ENCODE assay signal across 39 cellular contexts in the genomic region with DNA sequence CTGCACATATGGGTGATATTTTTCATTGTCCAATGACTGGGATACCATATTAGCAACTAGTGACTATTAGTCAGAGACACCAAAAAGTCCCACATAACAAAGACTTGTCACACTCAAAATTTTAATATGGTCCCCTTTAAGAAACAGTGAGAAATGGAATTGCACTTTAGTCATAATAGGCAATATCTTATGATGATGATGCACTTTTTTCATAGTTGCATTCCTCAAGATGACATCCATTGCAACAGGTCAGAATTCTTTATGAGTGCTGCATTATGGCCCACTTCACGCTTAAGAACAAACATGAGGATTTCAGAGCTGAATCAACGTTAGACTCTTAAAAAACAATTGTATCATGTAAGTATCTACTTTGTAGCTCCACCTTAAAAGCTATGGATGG.
"Had no signal": no experiment of that assay in that cellular context is flagged by ENCODE, and none has a peak within 500 bp of the region (broad histone marks: within the 10 kb centered on the region; RNA-seq: fewer than 3 reads in every experiment).

No MANE protein-coding gene starts in this region.

- H3K4me3 Mint-ChIP-seq: activated naive CD4-positive, alpha-beta T cell treated with anti-CD3 and anti-CD28 coated beads for 36 hours; activated naive CD4-positive, alpha-beta T cell treated with anti-CD3 and anti-CD28 coated beads, Interleukin-2, amount 10 ng/mL, durations not matched to agents 7 days and 5 days; activated naive CD4-positive, alpha-beta T cell treated with anti-CD3 and anti-CD28 coated beads, Interleukin-2, amount 50 U/mL, for 24 hours; activated naive CD8-positive, alpha-beta T cell; activated naive CD8-positive, alpha-beta T cell treated with anti-CD3 and anti-CD28 coated beads for 36 hours; activated naive CD8-positive, alpha-beta T cell treated with anti-CD3 and anti-CD28 coated beads, Interleukin-2, amount 10 ng/mL, durations not matched to agents 7 days and 5 days; activated naive CD8-positive, alpha-beta T cell treated with anti-CD3 and anti-CD28 coated beads, Interleukin-2, amount 50 U/mL, for 24 hours; activated T-cell treated with anti-CD3 and anti-CD28 coated beads, Interleukin-2, amount 50 U/mL, for 24 hours; activated T-cell treated with anti-CD3 and anti-CD28 coated beads, Interleukin-2, amount 50 U/mL, for 4 hours; activated T-cell treated with anti-CD3 and anti-CD28 coated beads, Interleukin-2, amount 50 U/mL, for 72 hours; activated T-helper 1 cell treated with anti-CD3 and anti-CD28 coated beads, Interleukin-12 subunit alpha, Interleukin-12 subunit beta, Interleukin-2, Interleukin-4 antibody, amounts not matched to agents 30 ng/mL and 10 ng/mL and 1 ng/mL, durations not matched to agents 14 hours and 24 hours and 36 hours; activated T-helper 17 cell treated with anti-CD3 and anti-CD28 coated beads, Interleukin-2, amount 50 U/mL, for 72 hours; brain; central memory CD8-positive, alpha-beta T cell had no signal

- FAIRE-seq: bronchial epithelial cell, colon had no signal

- H3K27ac Mint-ChIP-seq: activated naive CD4-positive, alpha-beta T cell treated with anti-CD3 and anti-CD28 coated beads for 36 hours; activated naive CD4-positive, alpha-beta T cell treated with anti-CD3 and anti-CD28 coated beads, Interleukin-2, amount 10 ng/mL, durations not matched to agents 7 days and 5 days; activated naive CD4-positive, alpha-beta T cell treated with anti-CD3 and anti-CD28 coated beads, Interleukin-2, amount 50 U/mL, for 24 hours; activated naive CD4-positive, alpha-beta T cell treated with anti-CD3 and anti-CD28 coated beads, Interleukin-2, amount 50 U/mL, for 72 hours; activated naive CD8-positive, alpha-beta T cell; activated naive CD8-positive, alpha-beta T cell treated with anti-CD3 and anti-CD28 coated beads for 36 hours; activated naive CD8-positive, alpha-beta T cell treated with anti-CD3 and anti-CD28 coated beads, Interleukin-2, amount 10 ng/mL, durations not matched to agents 7 days and 5 days; activated naive CD8-positive, alpha-beta T cell treated with anti-CD3 and anti-CD28 coated beads, Interleukin-2, amount 50 U/mL, for 24 hours; activated T-cell treated with anti-CD3 and anti-CD28 coated beads, Interleukin-2, amount 50 U/mL, for 24 hours; activated T-cell treated with anti-CD3 and anti-CD28 coated beads, Interleukin-2, amount 50 U/mL, for 72 hours; activated T-helper 1 cell treated with anti-CD3 and anti-CD28 coated beads, Interleukin-12 subunit alpha, Interleukin-12 subunit beta, Interleukin-2, Interleukin-4 antibody, amounts not matched to agents 30 ng/mL and 10 ng/mL and 1 ng/mL, durations not matched to agents 14 hours and 24 hours and 36 hours; activated T-helper 17 cell treated with anti-CD3 and anti-CD28 coated beads, Interleukin-2, amount 50 U/mL, for 72 hours; activated T-helper 2 cell treated with anti-CD3 and anti-CD28 coated beads, Interferon-gamma antibody, Interleukin-2, Interleukin-4, amounts not matched to agents 10 μg/mL and 5 μg/mL and 100 μg/mL, durations not matched to agents 14 hours and 24 hours and 36 hours; brain had no signal

- H3K27me3 Mint-ChIP-seq: activated naive CD4-positive, alpha-beta T cell treated with anti-CD3 and anti-CD28 coated beads, Interleukin-2, amount 10 ng/mL, durations not matched to agents 7 days and 5 days; activated naive CD4-positive, alpha-beta T cell treated with anti-CD3 and anti-CD28 coated beads, Interleukin-2, amount 50 U/mL, for 24 hours; activated naive CD8-positive, alpha-beta T cell; activated naive CD8-positive, alpha-beta T cell treated with anti-CD3 and anti-CD28 coated beads for 36 hours; activated naive CD8-positive, alpha-beta T cell treated with anti-CD3 and anti-CD28 coated beads, Interleukin-2, amount 10 ng/mL, durations not matched to agents 7 days and 5 days; activated naive CD8-positive, alpha-beta T cell treated with anti-CD3 and anti-CD28 coated beads, Interleukin-2, amount 50 U/mL, for 24 hours; activated T-helper 17 cell treated with anti-CD3 and anti-CD28 coated beads, Interleukin-2, amount 50 U/mL, for 72 hours; brain; central memory CD8-positive, alpha-beta T cell had no signal

- ATAC-seq: activated naive CD4-positive, alpha-beta T cell treated with anti-CD3 and anti-CD28 coated beads, Interleukin-2, amount 50 U/mL, for 72 hours; activated naive CD8-positive, alpha-beta T cell treated with anti-CD3 and anti-CD28 coated beads, Interleukin-2, amount 50 U/mL, for 24 hours; activated T-cell treated with anti-CD3 and anti-CD28 coated beads, Interleukin-2, amount 50 U/mL, for 4 hours; activated T-cell treated with anti-CD3 and anti-CD28 coated beads, Interleukin-2, amount 50 U/mL, for 72 hours; activated T-helper 17 cell treated with anti-CD3 and anti-CD28 coated beads, Interleukin-2, amount 50 U/mL, for 72 hours; body of pancreas had no signal

- H3K27me3 ChIP-seq: ascending aorta, body of pancreas, brain microvascular endothelial cell, cardiac muscle cell had no signal

- H3K27ac ChIP-seq: adrenal gland, ascending aorta, body of pancreas, brain microvascular endothelial cell, breast epithelium, cardiac muscle cell had no signal

- H3K4me1 Mint-ChIP-seq: activated naive CD4-positive, alpha-beta T cell treated with anti-CD3 and anti-CD28 coated beads, Interleukin-2, amount 10 ng/mL, durations not matched to agents 7 days and 5 days; activated naive CD4-positive, alpha-beta T cell treated with anti-CD3 and anti-CD28 coated beads, Interleukin-2, amount 50 U/mL, for 24 hours; activated naive CD8-positive, alpha-beta T cell treated with anti-CD3 and anti-CD28 coated beads for 36 hours; activated naive CD8-positive, alpha-beta T cell treated with anti-CD3 and anti-CD28 coated beads, Interleukin-2, amount 10 ng/mL, durations not matched to agents 7 days and 5 days; activated naive CD8-positive, alpha-beta T cell treated with anti-CD3 and anti-CD28 coated beads, Interleukin-2, amount 50 U/mL, for 24 hours; activated T-helper 17 cell treated with anti-CD3 and anti-CD28 coated beads, Interleukin-2, amount 50 U/mL, for 72 hours; central memory CD8-positive, alpha-beta T cell had no signal

- DNase-seq: activated effector memory CD4-positive, alpha-beta T cell treated with anti-CD3 and anti-CD28 coated beads, Interleukin-2, amount 50 U/mL, for 16 hours; activated effector memory CD4-positive, alpha-beta T cell treated with Interleukin-2 at 50 U/mL for 16 hours; activated gamma-delta T cell; activated gamma-delta T cell treated with Interleukin-2 at 50 U/mL for 16 hours; activated naive CD4-positive, alpha-beta T cell; activated naive CD4-positive, alpha-beta T cell treated with anti-CD3 and anti-CD28 coated beads for 36 hours; activated naive CD4-positive, alpha-beta T cell treated with anti-CD3 and anti-CD28 coated beads, Interleukin-2, amount 10 ng/mL, durations not matched to agents 7 days and 5 days; activated naive CD4-positive, alpha-beta T cell treated with anti-CD3 and anti-CD28 coated beads, Interleukin-2, amount 50 U/mL, for 16 hours; activated naive CD4-positive, alpha-beta T cell treated with Interleukin-2 at 50 U/mL for 16 hours; activated naive CD8-positive, alpha-beta T cell treated with anti-CD3 and anti-CD28 coated beads for 36 hours; activated naive CD8-positive, alpha-beta T cell treated with anti-CD3 and anti-CD28 coated beads, Interleukin-2, amount 10 ng/mL, durations not matched to agents 7 days and 5 days; activated naive CD8-positive, alpha-beta T cell treated with anti-CD3 and anti-CD28 coated beads, Interleukin-2, amount 50 U/mL, for 24 hours; activated T-cell treated with anti-CD3 and anti-CD28 coated beads, Interleukin-2, amount 50 U/mL, for 24 hours; activated T-cell treated with anti-CD3 and anti-CD28 coated beads, Interleukin-2, amount 50 U/mL, for 4 hours; activated T-cell treated with anti-CD3 and anti-CD28 coated beads, Interleukin-2, amount 50 U/mL, for 48 hours; activated T-cell treated with anti-CD3 and anti-CD28 coated beads, Interleukin-2, amount 50 U/mL, for 72 hours; adrenal gland; amniotic stem cell; amygdala; anterior cingulate cortex; aorta; body of pancreas; brain microvascular endothelial cell; caudate nucleus; central memory CD4-positive, alpha-beta T cell; cerebellar nuclear complex had no signal

- H3K4me1 ChIP-seq: adrenal gland, ascending aorta, body of pancreas, breast epithelium had no signal

- H3K9me3 Mint-ChIP-seq: activated naive CD4-positive, alpha-beta T cell treated with anti-CD3 and anti-CD28 coated beads, Interleukin-2, amount 50 U/mL, for 24 hours; activated naive CD8-positive, alpha-beta T cell treated with anti-CD3 and anti-CD28 coated beads for 36 hours; activated naive CD8-positive, alpha-beta T cell treated with anti-CD3 and anti-CD28 coated beads, Interleukin-2, amount 10 ng/mL, durations not matched to agents 7 days and 5 days; activated naive CD8-positive, alpha-beta T cell treated with anti-CD3 and anti-CD28 coated beads, Interleukin-2, amount 50 U/mL, for 24 hours; activated T-cell treated with anti-CD3 and anti-CD28 coated beads, Interleukin-2, amount 50 U/mL, for 24 hours; activated T-cell treated with anti-CD3 and anti-CD28 coated beads, Interleukin-2, amount 50 U/mL, for 4 hours; activated T-helper 1 cell treated with anti-CD3 and anti-CD28 coated beads, Interleukin-12 subunit alpha, Interleukin-12 subunit beta, Interleukin-2, Interleukin-4 antibody, amounts not matched to agents 30 ng/mL and 10 ng/mL and 1 ng/mL, durations not matched to agents 14 hours and 24 hours and 36 hours had no signal

- H3K36me3 ChIP-seq: adrenal gland, ascending aorta, brain microvascular endothelial cell, breast epithelium, cardiac muscle cell had no signal

- H3K9me3 ChIP-seq: adrenal gland, ascending aorta, body of pancreas, breast epithelium had no signal

- H3K36me3 Mint-ChIP-seq: activated naive CD4-positive, alpha-beta T cell treated with anti-CD3 and anti-CD28 coated beads, Interleukin-2, amount 10 ng/mL, durations not matched to agents 7 days and 5 days; activated naive CD4-positive, alpha-beta T cell treated with anti-CD3 and anti-CD28 coated beads, Interleukin-2, amount 50 U/mL, for 24 hours; activated naive CD8-positive, alpha-beta T cell; activated naive CD8-positive, alpha-beta T cell treated with anti-CD3 and anti-CD28 coated beads for 36 hours; activated naive CD8-positive, alpha-beta T cell treated with anti-CD3 and anti-CD28 coated beads, Interleukin-2, amount 10 ng/mL, durations not matched to agents 7 days and 5 days; brain had no signal

- H3K4me3 ChIP-seq: adrenal gland, ascending aorta, body of pancreas, breast epithelium, cardiac muscle cell had no signal
